ENCODE assay signal across 8 cellular contexts in genomic region chr1:153919879-153920852, GRCh38. TPM values are rescaled to one million over a fixed set of nuclear protein-coding genes. Genes with fewer than 3 reads are reported as not detected.
DNase-seq lines count a peak whose midpoint lies in the region; ATAC-seq and TF ChIP-seq lines count a peak whose summit lies in the region.

No MANE protein-coding gene starts in this region.

- H3K27ac ChIP-seq in cardiac muscle cell (peak overlapping the region; percentile 92), RWPE1 (no peak overlapping the region), tibial nerve (peak overlapping the region in 1 of 4 donors; percentile 40), prostate gland (no peak overlapping the region)

- WGBS in tibial nerve, 2 donors = 32 to 33% methylated on average over 4 of the region's 4 CpGs
- 37% methylated on average over 4 of the region's 4 CpGs for WGBS in prostate gland

- H3K27me3 ChIP-seq in cardiac muscle cell (no peaks in the 10 kb centered on the region), endocrine pancreas (ENCODE audit: control insufficient read depth, insufficient read depth, low read length) (no peaks in the 10 kb centered on the region), tibial nerve (no peaks in the 10 kb centered on the region), prostate gland (replicated peaks; ENCODE audit: insufficient read depth) (no peaks in the 10 kb centered on the region)

- peaks cover 42% of the 10 kb centered on the region for H3K4me1 Mint-ChIP-seq in osteocyte (ENCODE audit: unreplicated experiment)

- H3K36me3 Mint-ChIP-seq in osteocyte (ENCODE audit: unreplicated experiment) = no peaks in the 10 kb centered on the region

- DNase-seq in cardiac muscle cell (ENCODE audit: low read depth in 1 of 2, low spot score in 1 of 2) (peak; percentile 32 to 71), Right ventricle myocardium inferior (ENCODE audit: missing footprints) (no peak), RWPE1 (ENCODE audit: low spot score) (peak; percentile 5), osteocyte (ENCODE audit: extremely low spot score, unreplicated experiment) (no peak), tibial nerve (ENCODE audit: low spot score in 2 of 2) (no peak), prostate gland (ENCODE audit: low spot score) (no peak)

- no peaks in the 10 kb centered on the region for H3K9me3 Mint-ChIP-seq in osteocyte (ENCODE audit: unreplicated experiment)

- no peaks in the 10 kb centered on the region for H3K9me3 ChIP-seq in cardiac muscle cell (ENCODE audit: low read depth)
- H3K9me3 ChIP-seq in endocrine pancreas (ENCODE audit: control insufficient read depth, low read length) = no peaks in the 10 kb centered on the region
- H3K9me3 ChIP-seq in tibial nerve = no peaks in the 10 kb centered on the region
- no peaks in the 10 kb centered on the region for H3K9me3 ChIP-seq in prostate gland

- H3K4me3 ChIP-seq in cardiac muscle cell (peak overlapping the region; percentile 66), endocrine pancreas (ENCODE audit: control insufficient read depth, insufficient read depth, low read length) (peak overlapping the region; percentile 80), tibial nerve (no peak overlapping the region), prostate gland (no peak overlapping the region)

- peak; percentile 31 for TF ChIP-seq CTCF in cardiac muscle cell (IDR thresholded peaks at IDR 0.05; ENCODE audit: low read depth, low read length)
- no peak for TF ChIP-seq CTCF in RWPE1 (conservative IDR thresholded peaks at IDR 0.05; ENCODE audit: low read depth)
- peak; percentile 49 for TF ChIP-seq CTCF in osteocyte (IDR thresholded peaks at IDR 0.05)
- no peak for TF ChIP-seq CTCF in tibial nerve (IDR thresholded peaks at IDR 0.05)
- TF ChIP-seq CTCF in prostate gland (IDR thresholded peaks at IDR 0.05) = peak in 2 of 4 experiments; percentile 31 to 39

- peak overlapping the region; percentile 81 for H3K27ac Mint-ChIP-seq in osteocyte (ENCODE audit: unreplicated experiment)

- CTCF ChIA-PET in RWPE1 (lab: Yijun Ruan, JAX) = interaction anchor here (0.6 kb wide), 1 partner anchor 11 kb away, joined by 3 read pairs; no protein-coding TSS in a partner anchor

- peak overlapping the region; percentile 30 for H3K9ac ChIP-seq in endocrine pancreas (ENCODE audit: control insufficient read depth, insufficient read depth, low read length)

- POLR2A ChIA-PET in RWPE1 (lab: Yijun Ruan, JAX; ENCODE audit: low non-redundant PET) = interaction anchor here (0.6 kb wide), 1 partner anchor 194 kb away, joined by 7 read pairs; no protein-coding TSS in a partner anchor

- ATAC-seq in Right ventricle myocardium inferior (no peak), GM18520 (IDR thresholded peaks at IDR 0.05; ENCODE audit: unreplicated experiment) (no peak)

- TF ChIP-seq POLR2A in tibial nerve (IDR thresholded peaks at IDR 0.05) (no peak), prostate gland (IDR thresholded peaks at IDR 0.05) (no peak)

- no peak for TF ChIP-seq EP300 in tibial nerve (IDR thresholded peaks at IDR 0.05)

- H3K27me3 Mint-ChIP-seq in osteocyte (ENCODE audit: unreplicated experiment) = no peaks in the 10 kb centered on the region

- intact Hi-C loops in Right ventricle myocardium inferior (cut with DNase I) (no loop called here), prostate gland (cut with DNase I) (no loop called here)

- no peaks in the 10 kb centered on the region for H3K36me3 ChIP-seq in cardiac muscle cell
- no peaks in the 10 kb centered on the region for H3K36me3 ChIP-seq in endocrine pancreas (ENCODE audit: control insufficient read depth, insufficient read depth, low read length)
- H3K36me3 ChIP-seq in tibial nerve = no peaks in the 10 kb centered on the region
- no peaks in the 10 kb centered on the region for H3K36me3 ChIP-seq in prostate gland

- H3K4me1 ChIP-seq in cardiac muscle cell (ENCODE audit: low read depth) (peaks cover 30% of the 10 kb centered on the region), endocrine pancreas (ENCODE audit: control insufficient read depth, insufficient read depth, low read length) (no peaks in the 10 kb centered on the region), tibial nerve (peaks cover 0 to 52% (median 23%) of the 10 kb centered on the region in 4 donors), prostate gland (replicated peaks) (peaks cover 16% of the 10 kb centered on the region)

- peak overlapping the region; percentile 92 for H3K4me3 Mint-ChIP-seq in osteocyte (ENCODE audit: unreplicated experiment)

RNA-seq across cellular contexts. Expression of gene GATAD2B, which starts 2.6 kb away (rescaled TPM):
- 10.8 and 19.6 TPM in 2 replicates for total RNA-seq in cardiac muscle cell
- polyA plus RNA-seq in cardiac muscle cell = 8.1 and 11.8 TPM in 2 replicates
- 35.3 TPM for total RNA-seq in Right ventricle myocardium inferior
- total RNA-seq in osteocyte = 63.2 and 66.7 TPM in 2 replicates
- 10 to 100 TPM; 16.8 to 26.5 (median 24.6) TPM for total RNA-seq in tibial nerve
- 10 to 100 TPM; 24.5 to 29.7 TPM for total RNA-seq in prostate gland

RNA-seq across cellular contexts. Expression of gene DENND4B, which starts 26.4 kb away (rescaled TPM):
- 31.3 and 42.3 TPM in 2 replicates for total RNA-seq in cardiac muscle cell
- 48.1 and 61.2 TPM in 2 replicates for polyA plus RNA-seq in cardiac muscle cell
- total RNA-seq in Right ventricle myocardium inferior = 51.6 TPM
- 48.0 and 53.1 TPM in 2 replicates for total RNA-seq in osteocyte
- 10 to 100 TPM; 42.8 to 78.0 (median 56.7) TPM for total RNA-seq in tibial nerve
- total RNA-seq in prostate gland = 10 to 100 TPM; 18.1 to 28.3 TPM

RNA-seq across cellular contexts. Expression of gene CRTC2, which starts 38.2 kb away (rescaled TPM):
- total RNA-seq in cardiac muscle cell (11.9 and 17.9 TPM in 2 replicates), Right ventricle myocardium inferior (19.3 TPM), osteocyte (29.4 and 41.9 TPM in 2 replicates), tibial nerve (10 to 100 TPM; 17.4 to 43.7 (median 23.4) TPM), prostate gland (10 to 100 TPM; 18.5 to 30.2 TPM)
- polyA plus RNA-seq in cardiac muscle cell = 24.8 and 34.4 TPM in 2 replicates

RNA-seq across cellular contexts. Expression of gene SLC39A1, which starts 43.2 kb away (rescaled TPM):
- total RNA-seq in cardiac muscle cell (75.8 and 83.4 TPM in 2 replicates), Right ventricle myocardium inferior (48.9 TPM), osteocyte (93.2 and 95.3 TPM in 2 replicates), tibial nerve (100 to 1,000 TPM in 1 of 4 donors, 10 to 100 TPM in 3; 81.0 to 157 (median 92.4) TPM), prostate gland (100 to 1,000 TPM in 1 of 2 donors, 10 to 100 TPM in 1; 88.6 to 122 TPM)
- 71.2 and 72.6 TPM in 2 replicates for polyA plus RNA-seq in cardiac muscle cell

RNA-seq across cellular contexts. Expression of gene CREB3L4, which starts 47.5 kb away (rescaled TPM):
- 34.0 and 49.5 TPM in 2 replicates for total RNA-seq in cardiac muscle cell
- polyA plus RNA-seq in cardiac muscle cell = 25.3 and 31.5 TPM in 2 replicates
- 4.9 TPM for total RNA-seq in Right ventricle myocardium inferior
- 9.3 and 11.1 TPM in 2 replicates for total RNA-seq in osteocyte
- total RNA-seq in tibial nerve = 10 to 100 TPM; 10.2 to 17.5 (median 11.4) TPM
- 100 to 1,000 TPM; 109 to 386 TPM for total RNA-seq in prostate gland

Comparison
In these comparisons a context has a peak if more than half of its experiments do, and no peak if none do; other contexts are left out.
1. DNase-seq: peak in cardiac muscle cell (2 of 2) and RWPE1 (single experiment); none in Right ventricle myocardium inferior (single experiment), osteocyte (single experiment), tibial nerve (0 of 2) and prostate gland (single experiment).
2. H3K4me3 ChIP-seq: peak in cardiac muscle cell (single experiment) and endocrine pancreas (single experiment); none in tibial nerve (0 of 4) and prostate gland (0 of 2).
3. CTCF ChIP-seq: peak in cardiac muscle cell (single experiment) and osteocyte (single experiment); none in RWPE1 (single experiment) and tibial nerve (0 of 5).